8 cellular contexts compared by ENCODE assay signal in genomic region chr17:33049781-33050414, GRCh38. TPM values are rescaled to one million over a fixed set of nuclear protein-coding genes. Genes with fewer than 3 reads are reported as not detected.
DNase-seq lines count a peak whose midpoint lies in the region; ATAC-seq and TF ChIP-seq lines count a peak whose summit lies in the region.

No MANE protein-coding gene starts in this region.

- CTCF ChIA-PET in activated CD4-positive, alpha-beta memory T cell treated with anti-CD3 and anti-CD28 coated beads, Interleukin-2, amount 10 ng/mL, durations not matched to agents 7 days and 5 days (lab: Charles Lee) = interaction anchor here (1.1 to 1.4 kb wide), 2 partner anchors 8 to 109 kb away, joined by 3 read pairs; no protein-coding TSS in a partner anchor

- peak; percentile 2 to 30 for DNase-seq in activated CD4-positive, alpha-beta T cell treated with anti-CD3 and anti-CD28 coated beads for 24 hours (ENCODE audit: low read depth in 2 of 2)
- no peak for DNase-seq in activated CD4-positive, alpha-beta T cell treated with anti-CD3 and anti-CD28 coated beads for 1 hour
- DNase-seq in NCI-H1105 treated with DMSO at 0.1 percent for 48 hours (lab: John Stamatoyannopoulos, UW) (peak; percentile 24), fibroblast of mammary gland (ENCODE audit: low read depth) (peak; percentile 55), osteoblast (ENCODE audit: insufficient read length, low spot score, missing footprints) (peak; percentile 90)
- DNase-seq in activated CD4-positive, alpha-beta memory T cell treated with anti-CD3 and anti-CD28 coated beads, Interleukin-2, amount 10 ng/mL, durations not matched to agents 7 days and 5 days = peak; percentile 48

- H3K4me1 ChIP-seq in osteoblast (ENCODE audit: insufficient read depth, low read length) = no peaks in the 10 kb centered on the region

- no peaks in the 10 kb centered on the region for H3K27me3 ChIP-seq in osteoblast (ENCODE audit: insufficient read depth, low read length)

- no peaks in the 10 kb centered on the region for H3K36me3 ChIP-seq in osteoblast (ENCODE audit: insufficient read depth, low read length)

- no peak overlapping the region for H2AFZ ChIP-seq in osteoblast (ENCODE audit: low read length)

- H3K4me1 Mint-ChIP-seq in activated CD4-positive, alpha-beta memory T cell treated with anti-CD3 and anti-CD28 coated beads, Interleukin-2, amount 10 ng/mL, durations not matched to agents 7 days and 5 days = no peaks in the 10 kb centered on the region

- no peaks in the 10 kb centered on the region for H3K9me3 Mint-ChIP-seq in activated CD4-positive, alpha-beta memory T cell treated with anti-CD3 and anti-CD28 coated beads, Interleukin-2, amount 10 ng/mL, durations not matched to agents 7 days and 5 days

- TF ChIP-seq CTCF in fibroblast of mammary gland (conservative IDR thresholded peaks at IDR 0.05; ENCODE audit: control insufficient read depth, insufficient read depth, low read depth, low read length) (peak; percentile 99), osteoblast (IDR thresholded peaks at IDR 0.05; ENCODE audit: extremely low read depth, low read depth, low read length) (peak; percentile 94)

- no peak overlapping the region for H3K4me2 ChIP-seq in osteoblast (ENCODE audit: insufficient read depth, low read length)

- H3K27ac Mint-ChIP-seq in activated CD4-positive, alpha-beta memory T cell treated with anti-CD3 and anti-CD28 coated beads, Interleukin-2, amount 10 ng/mL, durations not matched to agents 7 days and 5 days = no peak overlapping the region

- no peak overlapping the region for H3K4me3 ChIP-seq in fibroblast of mammary gland (ENCODE audit: control insufficient read depth, low read depth, low read length)
- H3K4me3 ChIP-seq in osteoblast (ENCODE audit: insufficient read depth, low read length) = no peak overlapping the region

- no peaks in the 10 kb centered on the region for H3K36me3 Mint-ChIP-seq in activated CD4-positive, alpha-beta memory T cell treated with anti-CD3 and anti-CD28 coated beads, Interleukin-2, amount 10 ng/mL, durations not matched to agents 7 days and 5 days (ENCODE audit: low read depth)

- H3K4me3 Mint-ChIP-seq in activated CD4-positive, alpha-beta memory T cell treated with anti-CD3 and anti-CD28 coated beads, Interleukin-2, amount 10 ng/mL, durations not matched to agents 7 days and 5 days = no peak overlapping the region

- POLR2A ChIA-PET in activated CD4-positive, alpha-beta memory T cell treated with anti-CD3 and anti-CD28 coated beads, Interleukin-2, amount 10 ng/mL, durations not matched to agents 7 days and 5 days (lab: Charles Lee) = no interaction called here

- no peak for ATAC-seq in HG03520 (IDR thresholded peaks at IDR 0.05; ENCODE audit: unreplicated experiment)
- no peak for ATAC-seq in HG02938 (IDR thresholded peaks at IDR 0.05; ENCODE audit: unreplicated experiment)

- H3K9me3 ChIP-seq in osteoblast (ENCODE audit: low read depth, low read length) = no peaks in the 10 kb centered on the region

- no peaks in the 10 kb centered on the region for H4K20me1 ChIP-seq in osteoblast (ENCODE audit: insufficient read depth, low read length)

- H3K27ac ChIP-seq in osteoblast (ENCODE audit: low read depth, low read length) = no peak overlapping the region

- H3K27me3 Mint-ChIP-seq in activated CD4-positive, alpha-beta memory T cell treated with anti-CD3 and anti-CD28 coated beads, Interleukin-2, amount 10 ng/mL, durations not matched to agents 7 days and 5 days = peaks cover 11% of the 10 kb centered on the region

- no peaks in the 10 kb centered on the region for H3K79me2 ChIP-seq in osteoblast (ENCODE audit: insufficient read depth, low read length)

RNA-seq across cellular contexts. Expression of gene SPACA3, which starts 58.3 kb away (rescaled TPM):
- not detected for total RNA-seq in activated CD4-positive, alpha-beta memory T cell treated with anti-CD3 and anti-CD28 coated beads, Interleukin-2, amount 10 ng/mL, durations not matched to agents 7 days and 5 days
- total RNA-seq in osteoblast = not detected in 2 replicates
